ENCODE assay signal across 26 cellular contexts in the genomic region with DNA sequence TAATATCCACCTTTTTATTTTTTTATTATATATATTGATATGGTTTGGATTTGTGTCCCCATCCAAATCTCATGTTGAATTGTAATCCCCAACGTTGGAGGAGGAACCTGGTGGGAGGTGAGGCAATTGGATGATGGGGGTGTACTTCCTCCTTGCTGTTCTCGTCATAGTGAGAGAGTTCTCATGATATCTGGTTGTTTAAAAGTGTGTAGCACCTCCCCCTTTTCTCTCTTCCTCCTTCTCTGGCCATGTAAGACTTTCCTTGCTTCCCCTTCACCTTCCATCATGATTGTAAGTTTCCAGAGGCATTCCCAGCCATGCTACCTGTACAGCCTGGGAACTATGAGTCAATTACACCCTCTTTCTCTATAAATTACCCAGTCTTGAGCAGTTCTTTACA.
"Had no signal": no experiment of that assay in that cellular context is flagged by ENCODE, and none has a peak within 500 bp of the region (broad histone marks: within the 10 kb centered on the region; RNA-seq: fewer than 3 reads in every experiment).

No MANE protein-coding gene starts in this region.

- H3K9me3 ChIP-seq: esophagus squamous epithelium, gastrocnemius medialis, left lung, transverse colon, uterus had no signal

- H3K4me1 Mint-ChIP-seq: activated CD4-positive, alpha-beta T cell treated with anti-CD3 and anti-CD28 coated beads, Interleukin-2, amount 10 ng/mL, durations not matched to agents 7 days and 5 days; activated naive CD8-positive, alpha-beta T cell treated with anti-CD3 and anti-CD28 coated beads, Interleukin-2, amount 50 U/mL, for 24 hours; neural crest cell had no signal

- H3K36me3 Mint-ChIP-seq: activated CD8-positive, alpha-beta memory T cell treated with anti-CD3 and anti-CD28 coated beads, Interleukin-2, amount 10 ng/mL, durations not matched to agents 7 days and 5 days; naive thymus-derived CD4-positive, alpha-beta T cell had no signal

- H3K9me3 Mint-ChIP-seq: activated CD8-positive, alpha-beta T cell treated with anti-CD3 and anti-CD28 coated beads for 36 hours; activated naive CD8-positive, alpha-beta T cell treated with anti-CD3 and anti-CD28 coated beads, Interleukin-2, amount 50 U/mL, for 24 hours; endodermal cell had no signal

- H3K36me3 ChIP-seq: esophagus squamous epithelium, gastrocnemius medialis, left lung, transverse colon, uterus, WERI-Rb-1 had no signal

- H3K4me3 ChIP-seq: coronary artery, esophagus squamous epithelium, gastrocnemius medialis, left lung, lung, transverse colon, uterus had no signal

- DNase-seq: activated CD4-positive, alpha-beta T cell treated with anti-CD3 and anti-CD28 coated beads, Interleukin-2, amount 10 ng/mL, durations not matched to agents 7 days and 5 days; activated CD4-positive, CD25-positive, alpha-beta regulatory T cell treated with anti-CD3 and anti-CD28 coated beads, Interleukin-2, amount 50 U/mL, for 72 hours; activated CD8-positive, alpha-beta memory T cell treated with anti-CD3 and anti-CD28 coated beads, Interleukin-2, amount 10 ng/mL, durations not matched to agents 7 days and 5 days; activated CD8-positive, alpha-beta T cell treated with anti-CD3 and anti-CD28 coated beads for 36 hours; activated gamma-delta T cell; activated naive CD4-positive, alpha-beta T cell treated with anti-CD3 and anti-CD28 coated beads, Interleukin-2, amount 50 U/mL, for 16 hours; activated naive CD8-positive, alpha-beta T cell treated with anti-CD3 and anti-CD28 coated beads, Interleukin-2, amount 50 U/mL, for 24 hours; activated T-cell treated with anti-CD3 and anti-CD28 coated beads for 4 hours; cerebellar nuclear complex; endodermal cell; esophagus squamous epithelium; gastrocnemius medialis; hippocampal formation; kidney glomerular epithelial cell; left lung; naive thymus-derived CD4-positive, alpha-beta T cell; small intestine; stimulated activated CD4-positive, alpha-beta T cell treated with anti-CD3 and anti-CD28 coated beads, Interleukin-15, amount 100 ng/mL, for 24 hours; stimulated activated naive B cell treated with anti-CD40 and anti-IgM and Interleukin-4, amounts not matched to agents 10 μg/mL and 1 μg/mL and 100 μg/mL, for 72 hours; transverse colon; uterus; WERI-Rb-1 had no signal

- H3K27me3 ChIP-seq: gastrocnemius medialis, uterus had no signal

- ATAC-seq: activated CD8-positive, alpha-beta memory T cell treated with anti-CD3 and anti-CD28 coated beads, Interleukin-2, amount 10 ng/mL, durations not matched to agents 7 days and 5 days; activated CD8-positive, alpha-beta T cell treated with anti-CD3 and anti-CD28 coated beads for 36 hours; activated naive CD8-positive, alpha-beta T cell treated with anti-CD3 and anti-CD28 coated beads, Interleukin-2, amount 50 U/mL, for 24 hours; gastrocnemius medialis; left lung; naive thymus-derived CD4-positive, alpha-beta T cell; sciatic nerve had no signal

- H3K4me1 ChIP-seq: esophagus squamous epithelium, left lung, transverse colon, uterus had no signal

- H3K27ac Mint-ChIP-seq: activated CD4-positive, alpha-beta T cell treated with anti-CD3 and anti-CD28 coated beads, Interleukin-2, amount 10 ng/mL, durations not matched to agents 7 days and 5 days; activated CD8-positive, alpha-beta memory T cell treated with anti-CD3 and anti-CD28 coated beads, Interleukin-2, amount 10 ng/mL, durations not matched to agents 7 days and 5 days; activated CD8-positive, alpha-beta T cell treated with anti-CD3 and anti-CD28 coated beads for 36 hours; activated naive CD8-positive, alpha-beta T cell treated with anti-CD3 and anti-CD28 coated beads, Interleukin-2, amount 50 U/mL, for 24 hours; endodermal cell; naive thymus-derived CD4-positive, alpha-beta T cell; stimulated activated naive B cell treated with anti-CD40 and anti-IgM and Interleukin-4, amounts not matched to agents 10 μg/mL and 1 μg/mL and 100 μg/mL, for 72 hours had no signal

- H3K27ac ChIP-seq: coronary artery, esophagus squamous epithelium, gastrocnemius medialis, left lung, transverse colon, uterus, WERI-Rb-1 had no signal

- H3K4me3 Mint-ChIP-seq: activated CD4-positive, alpha-beta T cell treated with anti-CD3 and anti-CD28 coated beads, Interleukin-2, amount 10 ng/mL, durations not matched to agents 7 days and 5 days; activated CD8-positive, alpha-beta memory T cell treated with anti-CD3 and anti-CD28 coated beads, Interleukin-2, amount 10 ng/mL, durations not matched to agents 7 days and 5 days; activated CD8-positive, alpha-beta T cell treated with anti-CD3 and anti-CD28 coated beads for 36 hours; activated naive CD8-positive, alpha-beta T cell treated with anti-CD3 and anti-CD28 coated beads, Interleukin-2, amount 50 U/mL, for 24 hours; endodermal cell; naive thymus-derived CD4-positive, alpha-beta T cell; neural crest cell; stimulated activated naive B cell treated with anti-CD40 and anti-IgM and Interleukin-4, amounts not matched to agents 10 μg/mL and 1 μg/mL and 100 μg/mL, for 72 hours had no signal
